ENCODE assay signal across 20 cellular contexts in the genomic region with DNA sequence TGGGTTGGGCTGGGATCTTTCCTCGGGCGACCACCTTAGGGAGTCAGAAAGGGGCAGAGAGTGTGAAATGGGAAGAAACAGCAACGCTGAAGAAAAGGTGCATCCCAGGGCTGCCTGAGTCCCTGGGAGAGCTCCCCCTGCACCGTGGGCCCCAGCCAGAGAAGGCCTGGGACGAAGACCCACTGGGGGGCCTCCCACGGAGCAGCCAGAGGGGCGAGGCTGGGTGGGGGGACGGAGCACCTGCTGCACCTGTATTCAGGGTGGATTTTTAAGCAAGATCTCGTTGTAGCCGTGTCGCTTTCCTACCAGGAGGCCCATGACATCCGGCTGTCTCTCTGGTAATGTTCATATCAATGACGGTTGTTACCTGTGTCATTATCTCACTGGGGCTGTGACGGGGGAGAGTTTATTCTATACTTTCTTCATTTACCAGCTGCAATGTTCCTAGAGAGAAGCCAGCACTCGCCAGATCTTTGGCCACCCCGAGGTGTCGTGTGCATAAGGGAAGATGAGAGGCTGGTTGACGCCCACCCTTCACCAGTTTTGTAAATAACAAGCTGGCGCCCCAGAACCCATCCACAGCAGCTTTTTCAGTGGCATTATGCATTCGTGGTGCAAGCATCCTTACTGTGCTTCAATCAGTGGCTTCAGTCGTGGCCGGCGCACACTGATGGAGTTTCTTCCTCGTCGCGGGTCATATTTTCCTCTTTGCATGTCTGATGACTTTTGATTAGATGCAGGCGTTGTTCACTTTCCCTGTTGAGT. TPM values are rescaled to one million over a fixed set of nuclear protein-coding genes. Genes with fewer than 3 reads are reported as not detected.
A peak's percentile ranks its signal among the peaks of the same experiment; 100 is the strongest.
DNase-seq lines count a peak whose midpoint lies in the region; ATAC-seq and TF ChIP-seq lines count a peak whose summit lies in the region.
"Had no signal": no experiment of that assay in that cellular context is flagged by ENCODE, and none has a peak within 500 bp of the region (broad histone marks: within the 10 kb centered on the region; RNA-seq: fewer than 3 reads in every experiment).

No MANE protein-coding gene starts in this region.

- no peak overlapping the region for H3K4me3 Mint-ChIP-seq in activated CD4-positive, alpha-beta T cell treated with anti-CD3 and anti-CD28 coated beads, Interleukin-2, amount 10 ng/mL, durations not matched to agents 7 days and 5 days
- H3K4me3 Mint-ChIP-seq: nephron progenitor cell had no signal

- H3K4me1 ChIP-seq in PC-9 (replicated peaks; ENCODE audit: insufficient read depth) (no peaks in the 10 kb centered on the region), esophagus (ENCODE audit: control insufficient read depth in 2 of 2, insufficient read depth in 2 of 2, low read length in 1 of 2) (no peaks in the 10 kb centered on the region), thymus (ENCODE audit: control insufficient read depth, insufficient read depth, low read length) (no peaks in the 10 kb centered on the region)
- H3K4me1 ChIP-seq: Caco-2 had no signal

- no peaks in the 10 kb centered on the region for H3K36me3 ChIP-seq in PC-9 (ENCODE audit: low read depth)
- no peaks in the 10 kb centered on the region for H3K36me3 ChIP-seq in esophagus (ENCODE audit: control insufficient read depth in 2 of 2, insufficient read depth in 2 of 2, low read length in 1 of 2)
- H3K36me3 ChIP-seq in thymus (ENCODE audit: control insufficient read depth, insufficient read depth) = no peaks in the 10 kb centered on the region

- H3K27me3 ChIP-seq in PC-9 (ENCODE audit: insufficient read depth, low read depth) = no peaks in the 10 kb centered on the region
- H3K27me3 ChIP-seq in esophagus (ENCODE audit: control insufficient read depth in 1 of 2, insufficient read depth in 2 of 2, low read length in 2 of 2) = no peaks in the 10 kb centered on the region
- no peaks in the 10 kb centered on the region for H3K27me3 ChIP-seq in thymus (ENCODE audit: control insufficient read depth, insufficient read depth)

- no peaks in the 10 kb centered on the region; the same call in 1 of the 2 replicates for H3F3A ChIP-seq in PC-9 (ENCODE audit: insufficient read depth, low read depth)

- peak overlapping the region; percentile 45 for H3K4me2 ChIP-seq in PC-9
- H3K4me2 ChIP-seq: A549 had no signal

- H3K9me2 ChIP-seq in PC-9 (ENCODE audit: insufficient read depth) = no peaks in the 10 kb centered on the region

- H3K9me3 ChIP-seq in PC-9 (ENCODE audit: insufficient read depth, low read depth) (no peaks in the 10 kb centered on the region), esophagus (ENCODE audit: control insufficient read depth in 2 of 2, insufficient read depth in 1 of 2, low read depth in 1 of 2, low read length in 1 of 2) (no peaks in the 10 kb centered on the region), thymus (ENCODE audit: control insufficient read depth) (no peaks in the 10 kb centered on the region)
- H3K9me3 ChIP-seq: A549, Caco-2 had no signal

- no TSS peak for BruUV-seq in PC-9 (replicated peaks; lab: Mats Ljungman, UMichigan)

- no peak for DNase-seq in activated CD4-positive, alpha-beta T cell treated with anti-CD3 and anti-CD28 coated beads, Interleukin-2, amount 10 ng/mL, durations not matched to agents 7 days and 5 days
- no peak for DNase-seq in activated CD4-positive, alpha-beta T cell treated with anti-CD3 and anti-CD28 coated beads for 1 hour
- DNase-seq in PC-9 = no peak
- DNase-seq in T-helper 9 cell = no peak
- DNase-seq in GM10248 (ENCODE audit: extremely low spot score) = no peak
- DNase-seq: activated CD8-positive, alpha-beta memory T cell treated with anti-CD3 and anti-CD28 coated beads for 24 hours; activated gamma-delta T cell treated with Interleukin-2 at 50 U/mL for 16 hours; Caco-2; foreskin melanocyte; GDM1; NCI-H1436; NCI-H446 treated with DMSO at 0.1 percent for 48 hours; nephron progenitor cell; stimulated activated CD4-positive, alpha-beta T cell treated with anti-CD3 and anti-CD28 coated beads, Interleukin-2, amount 100 ng/mL, for 48 hours had no signal

- H3K27ac ChIP-seq in PC-9 = 0 out of 2 replicates have a peak overlapping the region, but pooled peaks have one; percentile 27
- peak overlapping the region; percentile 61 to 76 for H3K27ac ChIP-seq in esophagus (ENCODE audit: low read depth in 2 of 2, low read length in 1 of 2)
- H3K27ac ChIP-seq in thymus (ENCODE audit: low read depth) = peak overlapping the region; percentile 42
- H3K27ac ChIP-seq: A549 had no signal

- TF ChIP-seq CTCF in PC-9 (conservative IDR thresholded peaks at IDR 0.05) (no peak), GM10248 (IDR thresholded peaks at IDR 0.05; ENCODE audit: control extremely low read depth, extremely low read depth, low read depth, missing control alignments) (no peak)

- no peaks in the 10 kb centered on the region for H4K20me1 ChIP-seq in PC-9 (ENCODE audit: insufficient read depth)

- WGBS in esophagus, 2 donors = 81 to 86% methylated on average over 27 of the region's 27 CpGs
- WGBS in thymus = 95% methylated on average over 27 of the region's 27 CpGs

- no peak overlapping the region for H3K4me3 ChIP-seq in PC-9
- H3K4me3 ChIP-seq in esophagus (ENCODE audit: low read depth in 1 of 2, low read length in 2 of 2) = no peak overlapping the region
- no peak overlapping the region for H3K4me3 ChIP-seq in thymus (ENCODE audit: low read length)
- H3K4me3 ChIP-seq: A549 had no signal

- peaks cover 4% of the 10 kb centered on the region for H3K27me3 Mint-ChIP-seq in activated CD4-positive, alpha-beta T cell treated with anti-CD3 and anti-CD28 coated beads, Interleukin-2, amount 10 ng/mL, durations not matched to agents 7 days and 5 days

- no peak for ATAC-seq in GM21360 (IDR thresholded peaks at IDR 0.05; ENCODE audit: unreplicated experiment)
- ATAC-seq: A549, right cardiac atrium had no signal

- H2AFZ ChIP-seq in PC-9 = no peak overlapping the region

- no peaks in the 10 kb centered on the region for H3K79me2 ChIP-seq in PC-9 (ENCODE audit: low read depth)

- H3K36me3 Mint-ChIP-seq in activated CD4-positive, alpha-beta T cell treated with anti-CD3 and anti-CD28 coated beads, Interleukin-2, amount 10 ng/mL, durations not matched to agents 7 days and 5 days (ENCODE audit: low read depth) = peaks cover 8% of the 10 kb centered on the region

- intact Hi-C loops in PC-9 (cut with micrococcal nuclease; ENCODE audit: unreplicated experiment) = no loop called here

- peaks cover 5% of the 10 kb centered on the region for H3K9me3 Mint-ChIP-seq in activated CD4-positive, alpha-beta T cell treated with anti-CD3 and anti-CD28 coated beads, Interleukin-2, amount 10 ng/mL, durations not matched to agents 7 days and 5 days

- CTCF ChIA-PET in activated CD4-positive, alpha-beta T cell treated with anti-CD3 and anti-CD28 coated beads, Interleukin-2, amount 10 ng/mL, durations not matched to agents 7 days and 5 days (lab: Charles Lee) = interaction anchor here (0.8 to 2.8 kb wide), 3 partner anchors 14 to 16 kb away, joined by 3 to 8 read pairs (median 4); no protein-coding TSS in a partner anchor
- CTCF ChIA-PET in PC-9 (lab: Charles Lee) (no interaction called here), GM10248 (lab: Yijun Ruan, JAX) (interaction anchor here (1.1 to 2.4 kb wide), 4 partner anchors 10 to 284 kb away, joined by 3 to 13 read pairs (median 7); a partner anchor contains a TSS)

- H3K27ac Mint-ChIP-seq in activated CD4-positive, alpha-beta T cell treated with anti-CD3 and anti-CD28 coated beads, Interleukin-2, amount 10 ng/mL, durations not matched to agents 7 days and 5 days = peak overlapping the region; percentile 97
- H3K27ac Mint-ChIP-seq: nephron progenitor cell had no signal

- H3K4me1 Mint-ChIP-seq in activated CD4-positive, alpha-beta T cell treated with anti-CD3 and anti-CD28 coated beads, Interleukin-2, amount 10 ng/mL, durations not matched to agents 7 days and 5 days = peaks cover 20% of the 10 kb centered on the region

- POLR2A ChIA-PET in activated CD4-positive, alpha-beta T cell treated with anti-CD3 and anti-CD28 coated beads, Interleukin-2, amount 10 ng/mL, durations not matched to agents 7 days and 5 days (lab: Charles Lee) = no interaction called here
- POLR2A ChIA-PET in PC-9 (lab: Charles Lee; ENCODE audit: unreplicated experiment) (no interaction called here), GM10248 (lab: Yijun Ruan, JAX) (no interaction called here)

RNA-seq across cellular contexts. Expression of a gene that starts 5.6 kb away (rescaled TPM):
- total RNA-seq in activated CD4-positive, alpha-beta T cell treated with anti-CD3 and anti-CD28 coated beads, Interleukin-2, amount 10 ng/mL, durations not matched to agents 7 days and 5 days = 10 to 100 TPM; 34.9 to 36.8 TPM
- 60.5 and 60.8 TPM in 2 replicates for total RNA-seq in PC-9 (2021)
- polyA plus RNA-seq in esophagus = 10 to 100 TPM; 27.0 to 63.7 TPM
- 93.4 TPM for polyA plus RNA-seq in thymus

RNA-seq across cellular contexts. Expression of a gene that starts 11.0 kb away (rescaled TPM):
- under 1 TPM in 1 of 2 experiments, not detected in 1; 0.35 TPM for total RNA-seq in activated CD4-positive, alpha-beta T cell treated with anti-CD3 and anti-CD28 coated beads, Interleukin-2, amount 10 ng/mL, durations not matched to agents 7 days and 5 days
- total RNA-seq in PC-9 (2021) = 8.1 and 10.7 TPM in 2 replicates
- polyA plus RNA-seq in esophagus (1 to 10 TPM; 3.8 to 7.2 TPM), thymus (4.8 TPM)
- total RNA-seq: RPMI7951 had no signal

RNA-seq across cellular contexts. Expression of a gene that starts 25.7 kb away (rescaled TPM):
- 10 to 100 TPM; 17.8 to 19.0 TPM for total RNA-seq in activated CD4-positive, alpha-beta T cell treated with anti-CD3 and anti-CD28 coated beads, Interleukin-2, amount 10 ng/mL, durations not matched to agents 7 days and 5 days
- 29.8 and 47.6 TPM in 2 replicates for total RNA-seq in PC-9 (2021)
- polyA plus RNA-seq in esophagus = 10 to 100 TPM; 17.9 to 22.4 TPM
- 32.9 TPM for polyA plus RNA-seq in thymus

RNA-seq across cellular contexts. Expression of a gene that starts 25.9 kb away (rescaled TPM):
- total RNA-seq in activated CD4-positive, alpha-beta T cell treated with anti-CD3 and anti-CD28 coated beads, Interleukin-2, amount 10 ng/mL, durations not matched to agents 7 days and 5 days = 100 to 1,000 TPM; 162 to 183 TPM
- total RNA-seq in PC-9 (2021) = 334 and 417 TPM in 2 replicates
- polyA plus RNA-seq in esophagus = 100 to 1,000 TPM; 539 to 570 TPM
- polyA plus RNA-seq in thymus = 492 TPM
